ENCODE assay signal across 26 cellular contexts in genomic region chr10:86207226-86207625, GRCh38.
"Had no signal": no experiment of that assay in that cellular context is flagged by ENCODE, and none has a peak within 500 bp of the region (broad histone marks: within the 10 kb centered on the region; RNA-seq: fewer than 3 reads in every experiment).

No MANE protein-coding gene starts in this region.

- H3K4me3 Mint-ChIP-seq: immature natural killer cell; naive thymus-derived CD8-positive, alpha-beta T cell; nephron progenitor cell; stimulated activated effector memory CD8-positive, alpha-beta T cell treated with anti-CD3 and anti-CD28 coated beads, Interleukin-12 subunit alpha, Interleukin-12 subunit beta, amount 100 ng/mL, for 72 hours; type B pancreatic cell had no signal

- H3K4me1 ChIP-seq: esophagus muscularis mucosa, left ventricle myocardium inferior, lower lobe of right lung, pancreas, right lobe of liver, stomach, testis, tibial artery had no signal

- H3K27me3 ChIP-seq: esophagus muscularis mucosa, pancreas, right lobe of liver, stomach, testis, tibial artery had no signal

- H3K9me3 ChIP-seq: esophagus muscularis mucosa, left ventricle myocardium inferior, lower lobe of right lung, pancreas, right lobe of liver, stomach, testis, tibial artery had no signal

- H3K27ac Mint-ChIP-seq: immature natural killer cell; naive thymus-derived CD8-positive, alpha-beta T cell; nephron progenitor cell; progenitor cell of endocrine pancreas; stimulated activated effector memory CD8-positive, alpha-beta T cell treated with anti-CD3 and anti-CD28 coated beads, Interleukin-12 subunit alpha, Interleukin-12 subunit beta, amount 100 ng/mL, for 72 hours; type B pancreatic cell had no signal

- H3K4me3 ChIP-seq: coronary artery, esophagus muscularis mucosa, left ventricle myocardium inferior, lower lobe of right lung, pancreas, right lobe of liver, smooth muscle cell, stomach, testis, tibial artery had no signal

- H3K9me3 Mint-ChIP-seq: immature natural killer cell; naive thymus-derived CD8-positive, alpha-beta T cell; nephron progenitor cell; stimulated activated effector memory CD8-positive, alpha-beta T cell treated with anti-CD3 and anti-CD28 coated beads, Interleukin-12 subunit alpha, Interleukin-12 subunit beta, amount 100 ng/mL, for 72 hours; type B pancreatic cell had no signal

- H3K36me3 ChIP-seq: esophagus muscularis mucosa, left ventricle myocardium inferior, lower lobe of right lung, pancreas, right lobe of liver, stomach, tibial artery had no signal

- H3K36me3 Mint-ChIP-seq: immature natural killer cell; naive thymus-derived CD8-positive, alpha-beta T cell; stimulated activated effector memory CD8-positive, alpha-beta T cell treated with anti-CD3 and anti-CD28 coated beads, Interleukin-12 subunit alpha, Interleukin-12 subunit beta, amount 100 ng/mL, for 72 hours; type B pancreatic cell had no signal

- ATAC-seq: left colon; lower lobe of right lung; naive thymus-derived CD8-positive, alpha-beta T cell; pancreas; right lobe of liver; stimulated activated effector memory CD8-positive, alpha-beta T cell treated with anti-CD3 and anti-CD28 coated beads, Interleukin-12 subunit alpha, Interleukin-12 subunit beta, amount 100 ng/mL, for 72 hours had no signal

- H3K4me1 Mint-ChIP-seq: immature natural killer cell; naive thymus-derived CD8-positive, alpha-beta T cell; nephron progenitor cell; stimulated activated effector memory CD8-positive, alpha-beta T cell treated with anti-CD3 and anti-CD28 coated beads, Interleukin-12 subunit alpha, Interleukin-12 subunit beta, amount 100 ng/mL, for 72 hours had no signal

- DNase-seq: dermis blood vessel endothelial cell; effector memory CD4-positive, alpha-beta T cell; foreskin melanocyte; immature natural killer cell; islet precursor cell; kidney glomerular epithelial cell; left colon; left ventricle myocardium inferior; lower lobe of right lung; naive thymus-derived CD8-positive, alpha-beta T cell; nephron progenitor cell; occipital lobe; right lobe of liver; stimulated activated CD4-positive, alpha-beta T cell treated with anti-CD3 and anti-CD28 coated beads, Interleukin-2, amount 100 ng/mL, for 24 hours; stimulated activated CD4-positive, alpha-beta T cell treated with anti-CD3 and anti-CD28 coated beads, Interleukin-4, amount 100 ng/mL, for 24 hours; stimulated activated naive CD4-positive, alpha-beta T cell treated with Interleukin-2 at 50 U/mL for 16 hours; stomach; testis had no signal

- H3K27ac ChIP-seq: coronary artery, esophagus muscularis mucosa, left ventricle myocardium inferior, lower lobe of right lung, pancreas, right lobe of liver, stomach, testis, tibial artery had no signal
